21 cellular contexts compared by ENCODE assay signal in genomic region chr15:27353837-27354236, GRCh38.
DNase-seq lines count a peak whose midpoint lies in the region; ATAC-seq and TF ChIP-seq lines count a peak whose summit lies in the region.
"Had no signal": no experiment of that assay in that cellular context is flagged by ENCODE, and none has a peak within 500 bp of the region (broad histone marks: within the 10 kb centered on the region; RNA-seq: fewer than 3 reads in every experiment).

No MANE protein-coding gene starts in this region.

- DNase-seq in COR-L47 (lab: John Stamatoyannopoulos, UW) (peak; percentile 22), H4 (ENCODE audit: low spot score) (peak; percentile 57), SJCRH30 (peak; percentile 3 to 7), foreskin keratinocyte (peak; percentile 17 to 65), NCI-H2081 (lab: John Stamatoyannopoulos, UW) (no peak), NCI-H1694 treated with DMSO at 0.1 percent for 48 hours (lab: John Stamatoyannopoulos, UW) (no peak), GOT3 (lab: John Stamatoyannopoulos, UW) (no peak), glomerular visceral epithelial cell (ENCODE audit: extremely low spot score) (no peak)
- DNase-seq: activated CD4-positive, alpha-beta T cell treated with anti-CD3 and anti-CD28 coated beads for 4 hours; activated CD8-positive, alpha-beta memory T cell treated with anti-CD3 and anti-CD28 coated beads, Interleukin-2, amount 10 ng/mL, durations not matched to agents 7 days and 5 days; body of pancreas; CD8-positive, alpha-beta memory T cell; colonic mucosa; lower lobe of right lung; stimulated activated CD4-positive, alpha-beta T cell treated with anti-CD3 and anti-CD28 coated beads, Interleukin-4, amount 100 ng/mL, for 4 hours; stimulated activated naive CD8-positive, alpha-beta T cell treated with anti-CD3 and anti-CD28 coated beads, Interleukin-15, amount 100 ng/mL, for 72 hours had no signal

- no peak for TF ChIP-seq CTCF in foreskin keratinocyte (conservative IDR thresholded peaks at IDR 0.05)

- H3K4me1 ChIP-seq in SJCRH30 (no peaks in the 10 kb centered on the region), foreskin keratinocyte (no peaks in the 10 kb centered on the region)
- H3K4me1 ChIP-seq: colonic mucosa, lower lobe of right lung, neural progenitor cell, prostate gland, tibial nerve had no signal

- ATAC-seq in foreskin keratinocyte, result peak; percentile 31
- ATAC-seq: activated CD8-positive, alpha-beta memory T cell treated with anti-CD3 and anti-CD28 coated beads, Interleukin-2, amount 10 ng/mL, durations not matched to agents 7 days and 5 days; body of pancreas; lower lobe of right lung; Right ventricle myocardium inferior; stimulated activated naive CD8-positive, alpha-beta T cell treated with anti-CD3 and anti-CD28 coated beads, Interleukin-15, amount 100 ng/mL, for 72 hours had no signal

- no peaks in the 10 kb centered on the region for H3K27me3 ChIP-seq in SJCRH30
- no peaks in the 10 kb centered on the region for H3K27me3 ChIP-seq in foreskin keratinocyte
- H3K27me3 ChIP-seq: body of pancreas, colonic mucosa, neural progenitor cell, tibial nerve had no signal

- H3K4me3 ChIP-seq in SJCRH30, result no peak overlapping the region
- H3K4me3 ChIP-seq: body of pancreas, colonic mucosa, lower lobe of right lung, neural progenitor cell, prostate gland, tibial nerve had no signal

- H3K9me3 ChIP-seq in SJCRH30 (replicated peaks), result 0 out of 2 replicates have a peak, but pooled peaks cover 7% of the 10 kb centered on the region
- H3K9me3 ChIP-seq: body of pancreas, colonic mucosa, lower lobe of right lung, prostate gland had no signal

- H3K27ac ChIP-seq in SJCRH30 (no peak overlapping the region), foreskin keratinocyte (no peak overlapping the region)
- H3K27ac ChIP-seq: body of pancreas, colonic mucosa, HL-60, lower lobe of right lung, neural progenitor cell, prostate gland, tibial nerve had no signal

- H3K36me3 ChIP-seq in SJCRH30, result no peaks in the 10 kb centered on the region
- H3K36me3 ChIP-seq: colonic mucosa, lower lobe of right lung, neural progenitor cell, prostate gland, tibial nerve had no signal

Comparison
In these comparisons a context has a peak if more than half of its experiments do, and no peak if none do; other contexts are left out.
1. DNase-seq: peak in COR-L47 (single experiment), H4 (single experiment), SJCRH30 (2 of 2) and foreskin keratinocyte (2 of 2); none in NCI-H2081 (0 of 2), NCI-H1694 treated with DMSO at 0.1 percent for 48 hours (single experiment), GOT3 (single experiment) and glomerular visceral epithelial cell (single experiment).